ENCODE assay signal across 14 cellular contexts in genomic region chr2:16654775-16655456, GRCh38. TPM values are rescaled to one million over a fixed set of nuclear protein-coding genes. Genes with fewer than 3 reads are reported as not detected.
DNase-seq lines count a peak whose midpoint lies in the region; ATAC-seq and TF ChIP-seq lines count a peak whose summit lies in the region.
"Had no signal": no experiment of that assay in that cellular context is flagged by ENCODE, and none has a peak within 500 bp of the region (broad histone marks: within the 10 kb centered on the region; RNA-seq: fewer than 3 reads in every experiment).

No MANE protein-coding gene starts in this region.

- H3K27me3 ChIP-seq in transverse colon, result no peaks in the 10 kb centered on the region

- intact Hi-C loops in transverse colon (cut with DNase I; ENCODE audit: low total_unique reads) (no loop called here), head of caudate nucleus (cut with DNase I) (no loop called here)

- no peak for TF ChIP-seq POLR2A in transverse colon (IDR thresholded peaks at IDR 0.05)

- ATAC-seq in activated T-cell treated with anti-CD3 and anti-CD28 coated beads, Interleukin-2, amount 50 U/mL, for 72 hours (replicated peaks in 1 of 2), result no peak

- H3K36me3 ChIP-seq in transverse colon, result no peaks in the 10 kb centered on the region

- H3K4me1 ChIP-seq in transverse colon, result peaks cover 29 to 88% (median 48%) of the 10 kb centered on the region in 4 donors

- in situ Hi-C loops in transverse colon (cut with MboI; ENCODE audit: low pct_ligation_motif_present in 1 of 4, low pct_unique_long_range_greater_than_20kb in 1 of 4, low sequenced_read_pairs in 3 of 4), result no loop called here

- DNase-seq in SIG-M5 treated with dmso at 0.1 percent for 504 hours (lab: John Stamatoyannopoulos, UW; ENCODE audit: unreplicated experiment) (peak; percentile 39), SIG-M5 (lab: John Stamatoyannopoulos, UW) (no peak), NAMALWA (ENCODE audit: low spot score) (peak; percentile 37), germinal center (ENCODE audit: low spot score) (peak; percentile 47), transverse colon (no peak), head of caudate nucleus (no peak)
- no peak for DNase-seq in activated CD8-positive, alpha-beta memory T cell treated with anti-CD3 and anti-CD28 coated beads, Interleukin-2, amount 50 U/mL, for 4 hours
- DNase-seq in activated T-cell treated with anti-CD3 and anti-CD28 coated beads, Interleukin-2, amount 50 U/mL, for 72 hours, result no peak
- DNase-seq: activated CD8-positive, alpha-beta memory T cell treated with anti-CD3 and anti-CD28 coated beads, Interleukin-2, amount 50 U/mL, for 48 hours; DND-41; NCI-H146; substantia nigra had no signal

- peaks cover 21% of the 10 kb centered on the region for H3K4me1 Mint-ChIP-seq in activated T-cell treated with anti-CD3 and anti-CD28 coated beads, Interleukin-2, amount 50 U/mL, for 72 hours (ENCODE audit: low read depth)

- no peak for TF ChIP-seq CTCF in transverse colon (IDR thresholded peaks at IDR 0.05)

- H3K9me3 ChIP-seq in transverse colon, result no peaks in the 10 kb centered on the region

- no peak overlapping the region for H3K27ac Mint-ChIP-seq in activated T-cell treated with anti-CD3 and anti-CD28 coated beads, Interleukin-2, amount 50 U/mL, for 72 hours
- H3K27ac Mint-ChIP-seq: T-helper 2 cell treated with Interferon-gamma antibody and Interleukin-4, amounts not matched to agents 5 μg/mL and 100 μg/mL, for 36 hours had no signal

- H3K27ac ChIP-seq in transverse colon, result peak overlapping the region; percentile 36 to 83 (median 69)
- H3K27ac ChIP-seq: 22Rv1 had no signal

- no peaks in the 10 kb centered on the region for H3K36me3 Mint-ChIP-seq in activated T-cell treated with anti-CD3 and anti-CD28 coated beads, Interleukin-2, amount 50 U/mL, for 72 hours (ENCODE audit: insufficient read depth in 2 of 2)

- no peak overlapping the region for H3K4me3 ChIP-seq in transverse colon

- no peak overlapping the region for H3K4me3 Mint-ChIP-seq in activated T-cell treated with anti-CD3 and anti-CD28 coated beads, Interleukin-2, amount 50 U/mL, for 72 hours
- H3K4me3 Mint-ChIP-seq: T-helper 2 cell treated with Interferon-gamma antibody and Interleukin-4, amounts not matched to agents 5 μg/mL and 100 μg/mL, for 36 hours had no signal

- no peaks in the 10 kb centered on the region for H3K9me3 Mint-ChIP-seq in activated T-cell treated with anti-CD3 and anti-CD28 coated beads, Interleukin-2, amount 50 U/mL, for 72 hours
- H3K9me3 Mint-ChIP-seq: T-helper 2 cell treated with Interferon-gamma antibody and Interleukin-4, amounts not matched to agents 5 μg/mL and 100 μg/mL, for 36 hours had no signal

- no peak for TF ChIP-seq EP300 in transverse colon (IDR thresholded peaks at IDR 0.05; ENCODE audit: low read depth)

- H3K27me3 Mint-ChIP-seq in activated T-cell treated with anti-CD3 and anti-CD28 coated beads, Interleukin-2, amount 50 U/mL, for 72 hours (ENCODE audit: low read depth), result peaks cover 28% of the 10 kb centered on the region

- 67 to 82% methylated on average over 4 of the region's 4 CpGs for WGBS in transverse colon (ENCODE audit: low coverage in 1 of 2), 2 donors

RNA-seq across cellular contexts. Expression of gene CYRIA, which starts 10.7 kb away (rescaled TPM):
- total RNA-seq in transverse colon, result 1 to 10 TPM in 3 of 4 donors, under 1 TPM in 1; 0.20 to 8.4 (median 2.6) TPM
- 1 to 10 TPM; 1.1 to 2.3 TPM for total RNA-seq in activated T-cell treated with anti-CD3 and anti-CD28 coated beads, Interleukin-2, amount 50 U/mL, for 72 hours

Comparison
In these comparisons a context has a peak if more than half of its experiments do, and no peak if none do; other contexts are left out.
1. DNase-seq: peak in SIG-M5 treated with dmso at 0.1 percent for 504 hours (single experiment), NAMALWA (single experiment) and germinal center (single experiment); none in SIG-M5 (single experiment), transverse colon (single experiment), activated CD8-positive, alpha-beta memory T cell treated with anti-CD3 and anti-CD28 coated beads, Interleukin-2, amount 50 U/mL, for 4 hours (single experiment), head of caudate nucleus (0 of 42) and activated T-cell treated with anti-CD3 and anti-CD28 coated beads, Interleukin-2, amount 50 U/mL, for 72 hours (0 of 2).